In the genomic region with DNA sequence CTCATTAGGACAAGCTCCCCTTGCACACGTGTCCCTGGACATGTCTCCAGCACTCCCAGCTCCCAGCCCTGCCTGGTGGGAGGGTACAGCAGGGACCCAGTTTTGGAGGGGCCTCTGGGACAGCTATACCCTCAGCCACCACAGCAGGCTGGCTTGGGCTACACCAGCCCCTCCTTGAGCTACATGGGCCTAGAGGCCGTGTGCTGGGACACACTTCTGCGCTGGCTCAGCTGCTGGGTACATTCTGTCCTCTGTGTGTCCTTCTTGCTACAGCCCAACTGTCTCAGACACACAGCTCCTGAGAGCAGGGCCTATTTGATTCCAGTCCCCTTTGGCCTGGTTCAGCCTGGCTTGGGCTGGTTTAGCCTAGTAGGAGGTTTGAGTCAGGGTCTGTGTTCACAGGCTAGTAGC, we compare ENCODE assay signal across 9 cellular contexts.
A peak's percentile ranks its signal among the peaks of the same experiment; 100 is the strongest.
DNase-seq lines count a peak whose midpoint lies in the region; ATAC-seq and TF ChIP-seq lines count a peak whose summit lies in the region.
"Had no signal": no experiment of that assay in that cellular context is flagged by ENCODE, and none has a peak within 500 bp of the region (broad histone marks: within the 10 kb centered on the region; RNA-seq: fewer than 3 reads in every experiment).

No MANE protein-coding gene starts in this region.

- H3K36me3 ChIP-seq in muscle layer of duodenum (ENCODE audit: control insufficient read depth in 1 of 2, insufficient read depth in 2 of 2, low read length in 2 of 2) (peaks cover 0 to 3% of the 10 kb centered on the region in 2 donors), tibial artery (peaks cover 0 to 21% (median 7%) of the 10 kb centered on the region in 3 donors)

- H3K4me1 ChIP-seq in muscle layer of duodenum (ENCODE audit: control insufficient read depth in 1 of 2, insufficient read depth in 2 of 2, low read length in 2 of 2), result peaks cover 4 to 34% of the 10 kb centered on the region in 2 donors
- H3K4me1 ChIP-seq in tibial artery, result peaks cover 6 to 55% (median 40%) of the 10 kb centered on the region in 4 donors

- CTCF ChIA-PET in RWPE1 (lab: Yijun Ruan, JAX), result interaction anchor here (0.9 kb wide), 1 partner anchor 22 kb away, joined by 3 read pairs; no protein-coding TSS in a partner anchor

- ATAC-seq in GM18907 (IDR thresholded peaks at IDR 0.05; ENCODE audit: unreplicated experiment) (no peak), GM18909 (IDR thresholded peaks at IDR 0.05; ENCODE audit: poor library complexity, unreplicated experiment) (no peak)

- no peaks in the 10 kb centered on the region for H3K9me3 ChIP-seq in muscle layer of duodenum (ENCODE audit: control insufficient read depth in 1 of 2, low read length in 2 of 2)
- no peaks in the 10 kb centered on the region for H3K9me3 ChIP-seq in tibial artery

- DNase-seq in RWPE1 (ENCODE audit: low spot score) (no peak), fibroblast of mammary gland (ENCODE audit: low read depth) (peak; percentile 36), tibial artery (peak; percentile 60 to 90), RPMI8226 (no peak)
- DNase-seq in stimulated activated CD4-positive, alpha-beta T cell treated with anti-CD3 and anti-CD28 coated beads, Interleukin-4, amount 100 ng/mL, for 1 hour, result no peak
- DNase-seq: activated T-cell treated with anti-CD3 and anti-CD28 coated beads, Interleukin-2, amount 50 U/mL, for 48 hours had no signal

- POLR2A ChIA-PET in RWPE1 (lab: Yijun Ruan, JAX; ENCODE audit: low non-redundant PET), result interaction anchor here (0.5 kb wide), 1 partner anchor 1353 kb away, joined by 6 read pairs; no protein-coding TSS in a partner anchor

- no peak for TF ChIP-seq CTCF in RWPE1 (conservative IDR thresholded peaks at IDR 0.05; ENCODE audit: low read depth)
- TF ChIP-seq CTCF in fibroblast of mammary gland (conservative IDR thresholded peaks at IDR 0.05; ENCODE audit: control insufficient read depth, insufficient read depth, low read depth, low read length), result no peak
- TF ChIP-seq CTCF in tibial artery (IDR thresholded peaks at IDR 0.05), result no peak

- intact Hi-C loops in tibial artery (cut with DNase I; ENCODE audit: low total_unique reads), result loop anchor here (10.0 kb wide), 1 partner anchor 75 kb away; no protein-coding TSS in a partner anchor

- H3K4me3 ChIP-seq in fibroblast of mammary gland (ENCODE audit: control insufficient read depth, low read depth, low read length) (no peak overlapping the region), muscle layer of duodenum (ENCODE audit: low read depth in 1 of 2, low read length in 2 of 2) (no peak overlapping the region), tibial artery (no peak overlapping the region)

- H3K27me3 ChIP-seq in muscle layer of duodenum (ENCODE audit: low read depth, low read length), result no peaks in the 10 kb centered on the region
- H3K27me3 ChIP-seq in tibial artery, result no peaks in the 10 kb centered on the region

- H3K27ac ChIP-seq in RWPE1, result peak overlapping the region; percentile 11; the same call in 1 of the 2 replicates
- H3K27ac ChIP-seq in muscle layer of duodenum (ENCODE audit: low read length), result peak overlapping the region; percentile 21
- H3K27ac ChIP-seq in tibial artery, result peak overlapping the region; percentile 73 to 87

Comparison
In these comparisons a context has a peak if more than half of its experiments do, and no peak if none do; other contexts are left out.
1. DNase-seq: peak in fibroblast of mammary gland (single experiment) and tibial artery (2 of 2); none in RWPE1 (single experiment), stimulated activated CD4-positive, alpha-beta T cell treated with anti-CD3 and anti-CD28 coated beads, Interleukin-4, amount 100 ng/mL, for 1 hour (single experiment) and RPMI8226 (single experiment).
2. H3K27ac ChIP-seq: peak in every context shown above with its lines; median percentile 80 in tibial artery; 21 in muscle layer of duodenum; 11 in RWPE1.